In genomic region chr16:53176434-53176833, GRCh38 we compare ENCODE assay signal across 22 cellular contexts.
"Had no signal": no experiment of that assay in that cellular context is flagged by ENCODE, and none has a peak within 500 bp of the region (broad histone marks: within the 10 kb centered on the region; RNA-seq: fewer than 3 reads in every experiment).

No MANE protein-coding gene starts in this region.

- H3K4me2 ChIP-seq: smooth muscle cell had no signal

- FAIRE-seq: urothelium cell line had no signal

- DNase-seq: islet precursor cell; left ventricle myocardium inferior; midbrain; mucosa of descending colon; naive thymus-derived CD4-positive, alpha-beta T cell; ovary; right lobe of liver; stimulated activated CD4-positive, alpha-beta T cell treated with anti-CD3 and anti-CD28 coated beads, Interleukin-12 subunit alpha, Interleukin-12 subunit beta, amount 100 ng/mL, for 4 hours; stimulated activated CD4-positive, alpha-beta T cell treated with anti-CD3 and anti-CD28 coated beads, Interleukin-15, amount 100 ng/mL, for 24 hours; stimulated activated CD4-positive, alpha-beta T cell treated with anti-CD3 and anti-CD28 coated beads, Interleukin-2, amount 100 ng/mL, for 24 hours; stimulated activated CD4-positive, alpha-beta T cell treated with anti-CD3 and anti-CD28 coated beads, Interleukin-4, amount 100 ng/mL, for 1 hour; stimulated activated naive CD4-positive, alpha-beta T cell; tibial artery; trophoblast cell; upper lobe of right lung had no signal

- H3K4me3 ChIP-seq: left ventricle myocardium inferior, lung, mucosa of descending colon, ovary, right atrium auricular region, right lobe of liver, smooth muscle cell, suprapubic skin, thoracic aorta, tibial artery, upper lobe of right lung had no signal

- H3K27ac ChIP-seq: left ventricle myocardium inferior, ovary, right atrium auricular region, right lobe of liver, suprapubic skin, thoracic aorta, tibial artery, upper lobe of right lung had no signal

- H3K9me3 ChIP-seq: left ventricle myocardium inferior, mucosa of descending colon, ovary, right atrium auricular region, right lobe of liver, suprapubic skin, thoracic aorta, tibial artery, upper lobe of right lung had no signal

- H3K27me3 ChIP-seq: ovary, right atrium auricular region, right lobe of liver, suprapubic skin, tibial artery, upper lobe of right lung had no signal

- H3K36me3 ChIP-seq: ovary, right atrium auricular region, suprapubic skin had no signal

- ATAC-seq: mucosa of descending colon; naive thymus-derived CD4-positive, alpha-beta T cell; natural killer cell treated with Interleukin-12 subunit alpha and Interleukin-12 subunit beta and Interleukin-15 and Interleukin-18, amount 100 ng/mL, for 72 hours; right lobe of liver; upper lobe of right lung had no signal

- H3K4me1 ChIP-seq: right atrium auricular region, right lobe of liver, upper lobe of right lung had no signal
